7 cellular contexts compared by ENCODE assay signal in the genomic region with DNA sequence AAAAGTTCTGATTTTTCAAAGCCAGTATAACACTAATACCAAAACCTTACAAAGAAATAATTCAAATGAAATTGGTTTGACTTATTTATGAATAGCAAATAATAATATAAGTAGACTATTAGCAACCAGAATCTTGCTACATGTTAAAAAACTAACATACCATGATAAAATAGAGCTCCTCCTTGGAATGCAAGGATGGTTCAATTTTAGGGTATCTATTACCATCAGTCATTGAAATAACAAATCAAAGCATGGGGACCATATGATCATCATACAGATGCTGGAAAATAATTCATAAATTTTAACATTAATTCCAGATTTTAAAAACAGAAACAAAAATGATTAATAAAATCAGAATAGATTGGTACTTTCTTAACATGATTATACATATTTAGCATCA.
"Had no signal": no experiment of that assay in that cellular context is flagged by ENCODE, and none has a peak within 500 bp of the region (broad histone marks: within the 10 kb centered on the region; RNA-seq: fewer than 3 reads in every experiment).

No MANE protein-coding gene starts in this region.

- DNase-seq: H9, HCEC 1CT, HFFc6, IMR-90, KBM-7 had no signal

- ATAC-seq: GM23338 had no signal

- H3K9me3 Mint-ChIP-seq: GM23338, HFFc6 had no signal

- H3K27ac Mint-ChIP-seq: GM23338, H9, HFFc6 had no signal

- H3K9ac ChIP-seq: KMS-11 had no signal

- H3K4me3 Mint-ChIP-seq: GM23338, H9, HFFc6 had no signal

- H3K27ac ChIP-seq: KMS-11 had no signal

- H3K4me3 ChIP-seq: GM23338 had no signal
